ENCODE assay signal across 8 cellular contexts in the genomic region with DNA sequence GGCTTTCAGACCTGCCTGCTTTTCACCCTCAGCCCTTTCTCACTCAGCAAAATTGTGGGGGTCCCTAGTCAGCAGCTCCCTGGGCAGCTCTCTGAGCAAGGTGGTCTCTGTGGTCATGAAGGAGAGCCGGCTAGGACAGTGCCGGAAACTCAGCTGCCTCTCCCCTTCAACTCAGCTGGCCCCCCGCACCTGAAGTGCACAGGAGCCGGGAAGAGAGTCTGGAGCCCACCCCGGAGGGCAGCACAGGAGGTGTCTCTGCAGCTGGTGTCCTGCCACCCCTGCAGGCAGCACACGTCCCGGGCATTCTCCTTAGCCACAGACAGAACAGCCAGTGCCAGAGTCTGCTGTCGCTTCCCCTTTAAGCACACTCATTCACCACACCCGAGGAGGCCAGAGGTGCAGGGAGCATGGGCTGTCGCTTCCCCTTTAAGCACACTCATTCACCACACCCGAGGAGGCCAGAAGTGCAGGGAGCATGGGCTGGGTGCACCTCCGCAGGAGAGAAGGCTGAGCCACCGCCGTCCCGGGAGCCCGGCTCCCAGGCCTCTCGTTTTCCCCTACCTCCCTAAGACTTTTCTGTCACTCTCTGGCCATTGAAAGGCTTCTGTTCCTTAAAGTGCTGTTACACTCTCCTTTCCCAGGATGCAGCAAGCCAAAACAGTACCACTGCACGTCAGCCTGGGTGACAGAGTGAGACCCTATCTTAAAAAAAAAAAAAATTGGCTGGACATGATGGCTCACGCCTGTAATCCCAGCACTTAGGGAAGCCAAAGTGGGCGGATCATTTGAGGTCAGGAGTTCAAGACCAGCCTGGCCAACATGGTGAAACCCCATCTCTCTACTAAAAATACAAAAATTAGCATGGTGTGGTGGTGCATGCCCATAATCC. TPM values are rescaled to one million over a fixed set of nuclear protein-coding genes. Genes with fewer than 3 reads are reported as not detected.
DNase-seq lines count a peak whose midpoint lies in the region; ATAC-seq, FAIRE-seq and TF ChIP-seq lines count a peak whose summit lies in the region.

No MANE protein-coding gene starts in this region.

- H3F3A ChIP-seq in PC-3 (ENCODE audit: low read length, unreplicated experiment): no peaks in the 10 kb centered on the region

- H2BK12ac ChIP-seq in neuronal stem cell (ENCODE audit: low read length): no peak overlapping the region

- no peaks in the 10 kb centered on the region for H3K36me3 Mint-ChIP-seq in immature natural killer cell

- H3K79me2 ChIP-seq in PC-3 (ENCODE audit: low read length): no peaks in the 10 kb centered on the region
- no peaks in the 10 kb centered on the region for H3K79me2 ChIP-seq in endothelial cell of umbilical vein (ENCODE audit: control insufficient read depth, insufficient read depth, low read length)

- H3K27ac Mint-ChIP-seq in immature natural killer cell: no peak overlapping the region

- H3K9ac ChIP-seq in PC-3 (ENCODE audit: low read length) (no peak overlapping the region), endothelial cell of umbilical vein (replicated peaks; ENCODE audit: extremely low read depth, insufficient read depth, low read length) (no peak overlapping the region), neuronal stem cell (ENCODE audit: low read depth, low read length, poor library complexity) (no peak overlapping the region)

- dilution Hi-C loops in endothelial cell of umbilical vein (cut with MboI; ENCODE audit: extremely low pct_ligation_motif_present, low sequenced_read_pairs): no loop called here

- peaks cover 7 to 14% (median 10%) of the 10 kb centered on the region in 3 donors for H3K27me3 Mint-ChIP-seq in immature natural killer cell (ENCODE audit: low read depth in 3 of 3)

- H2AFZ ChIP-seq in PC-3 (ENCODE audit: low read length): 0 out of 2 replicates have a peak overlapping the region, but pooled peaks have one; percentile 40
- H2AFZ ChIP-seq in endothelial cell of umbilical vein (ENCODE audit: low read depth, low read length): no peak overlapping the region
- H2AFZ ChIP-seq in neuronal stem cell (ENCODE audit: low read length): no peak overlapping the region

- no peak overlapping the region for H2BK15ac ChIP-seq in neuronal stem cell (ENCODE audit: low read length)

- H2BK120ac ChIP-seq in neuronal stem cell (ENCODE audit: low read depth, low read length): no peak overlapping the region

- H4K91ac ChIP-seq in neuronal stem cell (ENCODE audit: low read depth, low read length, poor library complexity): no peak overlapping the region

- peak overlapping the region in 2 of 5 donors; percentile 38 for H3K4me3 Mint-ChIP-seq in immature natural killer cell

- H3K4me3 ChIP-seq in PC-3 (ENCODE audit: low read length) (no peak overlapping the region; the same call in 1 of the 2 replicates), endothelial cell of umbilical vein (replicated peaks in 1 of 3; ENCODE audit: insufficient read depth in 1 of 3, low read depth in 1 of 3, low read length in 3 of 3) (no peak overlapping the region), neuronal stem cell (ENCODE audit: low read length in 2 of 2) (no peak overlapping the region)

- DNase-seq in GM20000 (ENCODE audit: low spot score): peak; percentile 66
- DNase-seq in PC-3: peak; percentile 84
- DNase-seq in endothelial cell of umbilical vein (ENCODE audit: low read depth, low spot score): no peak
- DNase-seq in neuronal stem cell (ENCODE audit: low spot score): no peak
- DNase-seq in activated CD4-positive, alpha-beta T cell treated with anti-CD3 and anti-CD28 coated beads, Interleukin-2, amount 50 U/mL, for 1 hour: no peak
- DNase-seq in immature natural killer cell: no peak

- H3K9me1 ChIP-seq in endothelial cell of umbilical vein (replicated peaks; ENCODE audit: control insufficient read depth, extremely low read depth, insufficient read depth, low read length): no peaks in the 10 kb centered on the region

- peak overlapping the region; percentile 89 for H3K23ac ChIP-seq in neuronal stem cell (ENCODE audit: low read depth, low read length, poor library complexity)

- H3K9me2 ChIP-seq in PC-3 (replicated peaks; ENCODE audit: low read length): no peaks in the 10 kb centered on the region

- H3K4me2 ChIP-seq in PC-3 (ENCODE audit: low read length): peak overlapping the region; percentile 60
- no peak overlapping the region for H3K4me2 ChIP-seq in endothelial cell of umbilical vein (ENCODE audit: insufficient read depth, low read length)
- H3K4me2 ChIP-seq in neuronal stem cell (ENCODE audit: insufficient read depth, low read length, poor library complexity, severe bottlenecking): no peak overlapping the region

- TF ChIP-seq POLR2A in endothelial cell of umbilical vein (IDR thresholded peaks at IDR 0.05; ENCODE audit: low read depth, low read length): no peak

- H2AK5ac ChIP-seq in neuronal stem cell (ENCODE audit: low read depth, low read length): peak overlapping the region; percentile 54

- H3K9me3 ChIP-seq in PC-3 (ENCODE audit: low read length): no peaks in the 10 kb centered on the region
- H3K9me3 ChIP-seq in endothelial cell of umbilical vein (replicated peaks; ENCODE audit: control insufficient read depth, insufficient read depth, low read length): no peaks in the 10 kb centered on the region
- no peaks in the 10 kb centered on the region for H3K9me3 ChIP-seq in neuronal stem cell (replicated peaks in 1 of 2; ENCODE audit: control insufficient read depth in 2 of 2, insufficient read depth in 1 of 2, low read depth in 1 of 2, low read length in 2 of 2)

- H3K4me1 ChIP-seq in PC-3 (ENCODE audit: insufficient read depth, low read length) (peaks cover 26% of the 10 kb centered on the region), endothelial cell of umbilical vein (ENCODE audit: control insufficient read depth, extremely low read depth, insufficient read depth, low read length) (no peaks in the 10 kb centered on the region), neuronal stem cell (ENCODE audit: control insufficient read depth in 2 of 2, insufficient read depth in 1 of 2, low read depth in 1 of 2, low read length in 2 of 2) (peaks cover 0 to 4% of the 10 kb centered on the region in 2 donors)

- no peak overlapping the region for H3K18ac ChIP-seq in neuronal stem cell (ENCODE audit: low read length)

- POLR2A ChIA-PET in PC-3 (lab: Charles Lee; ENCODE audit: unreplicated experiment) (interaction anchor here (0.5 kb wide), 1 partner anchor 36 kb away, joined by 3 read pairs; no protein-coding TSS in a partner anchor), endothelial cell of umbilical vein (lab: Charles Lee) (no interaction called here)

- H3K9me3 Mint-ChIP-seq in immature natural killer cell: no peaks in the 10 kb centered on the region

- no peak overlapping the region for H3K14ac ChIP-seq in neuronal stem cell (ENCODE audit: low read length)

- no peak overlapping the region for H3K4ac ChIP-seq in neuronal stem cell (ENCODE audit: low read length)

- no CpG with 5 or more reads among the region's 20 CpGs for WGBS in neuronal stem cell (ENCODE audit: extremely low coverage in 2 of 2, insufficient read length in 2 of 2, insufficient replicate concordance in 1 of 2), 2 donors

- H3K79me1 ChIP-seq in neuronal stem cell (ENCODE audit: low read depth, low read length): no peaks in the 10 kb centered on the region

- TF ChIP-seq CTCF in GM20000 (IDR thresholded peaks at IDR 0.05; ENCODE audit: extremely low read depth, missing control alignments) (no peak), PC-3 (conservative IDR thresholded peaks at IDR 0.05; ENCODE audit: low read depth, low read length) (no peak), endothelial cell of umbilical vein (IDR thresholded peaks at IDR 0.05; ENCODE audit: extremely low read depth in 1 of 2, insufficient read depth in 1 of 2, low read depth in 1 of 2, low read length in 2 of 2) (no peak)

- FAIRE-seq in endothelial cell of umbilical vein (lab: Jason Lieb, UNC): peak; percentile 75

- H3K27ac ChIP-seq in PC-3 (ENCODE audit: low read length) (peak overlapping the region; percentile 13; the same call in 1 of the 2 replicates), endothelial cell of umbilical vein (ENCODE audit: insufficient read depth, low read depth, low read length) (no peak overlapping the region), neuronal stem cell (replicated peaks; ENCODE audit: low read length) (no peak overlapping the region)

- no TSS peak for BruUV-seq in PC-3 (replicated peaks; lab: Mats Ljungman, UMichigan)
- BruUV-seq in endothelial cell of umbilical vein (replicated peaks; lab: Mats Ljungman, UMichigan): no TSS peak

- H4K8ac ChIP-seq in neuronal stem cell (ENCODE audit: low read depth, low read length): peak overlapping the region; percentile 3

- ATAC-seq in PC-3 (peak; percentile 78), HG03095 (IDR thresholded peaks at IDR 0.05; ENCODE audit: unreplicated experiment) (no peak), GM18511 (IDR thresholded peaks at IDR 0.05; ENCODE audit: unreplicated experiment) (no peak)

- no peaks in the 10 kb centered on the region for H3K27me3 ChIP-seq in PC-3 (ENCODE audit: low read length)
- no peaks in the 10 kb centered on the region for H3K27me3 ChIP-seq in endothelial cell of umbilical vein (ENCODE audit: control insufficient read depth in 2 of 2, insufficient read depth in 2 of 2, low read length in 2 of 2)
- peaks cover 2 to 44% (median 18%) of the 10 kb centered on the region in 3 experiments for H3K27me3 ChIP-seq in neuronal stem cell (ENCODE audit: control insufficient read depth in 3 of 3, insufficient read depth in 3 of 3, low read depth in 1 of 3, low read length in 3 of 3)

- H4K20me1 ChIP-seq in PC-3 (ENCODE audit: low read length) (no peaks in the 10 kb centered on the region), endothelial cell of umbilical vein (replicated peaks; ENCODE audit: control insufficient read depth, extremely low read depth, insufficient read depth, low read length) (no peaks in the 10 kb centered on the region)

- H3K4me1 Mint-ChIP-seq in immature natural killer cell: peaks cover 6 to 9% of the 10 kb centered on the region in 2 donors

- H2BK5ac ChIP-seq in neuronal stem cell (ENCODE audit: low read length): no peak overlapping the region

- CTCF ChIA-PET in PC-3 (lab: Charles Lee) (no interaction called here), endothelial cell of umbilical vein (lab: Charles Lee) (no interaction called here)

- H3K36me3 ChIP-seq in PC-3 (ENCODE audit: low read depth, low read length) (no peaks in the 10 kb centered on the region), endothelial cell of umbilical vein (ENCODE audit: control insufficient read depth in 2 of 2, extremely low read depth in 1 of 2, insufficient read depth in 2 of 2, low read length in 2 of 2) (no peaks in the 10 kb centered on the region), neuronal stem cell (replicated peaks in 1 of 2; ENCODE audit: control insufficient read depth in 2 of 2, insufficient read depth in 2 of 2, low read length in 2 of 2) (peaks cover 0 to 11% of the 10 kb centered on the region in 2 donors)

- intact Hi-C loops in PC-3 (cut with micrococcal nuclease) (no loop called here), endothelial cell of umbilical vein (cut with micrococcal nuclease) (no loop called here)

RNA-seq across cellular contexts. Expression of a gene that starts 16.9 kb away (rescaled TPM):
- total RNA-seq in PC-3 (2014; rRNA removed): 2.7 and 5.8 TPM in 2 replicates
- total RNA-seq in endothelial cell of umbilical vein: not detected in 2 replicates
- 0.08 TPM in 1 of 2 replicates, not detected in the other for polyA plus RNA-seq in endothelial cell of umbilical vein
- polyA plus RNA-seq in endothelial cell of umbilical vein (2011; cell fraction: cytosol; rRNA removed): 0.13 TPM in 1 of 2 replicates, not detected in the other
- 0.07 TPM in 1 of 2 replicates, not detected in the other for polyA plus RNA-seq in endothelial cell of umbilical vein (2011; cell fraction: nucleus; rRNA removed)
- polyA plus RNA-seq in endothelial cell of umbilical vein (2012): not detected in 2 replicates
- polyA minus RNA-seq in endothelial cell of umbilical vein: not detected in 2 replicates
- polyA minus RNA-seq in endothelial cell of umbilical vein (2011; cell fraction: cytosol; rRNA and poly(A)+ RNA removed): 73.0 TPM
- 0.67 and 0.72 TPM in 2 replicates for polyA minus RNA-seq in endothelial cell of umbilical vein (2011; cell fraction: nucleus; rRNA and poly(A)+ RNA removed)
- 0.21 TPM for polyA plus RNA-seq in neuronal stem cell (2013, experiment 1 of 2)
- polyA plus RNA-seq in neuronal stem cell (2013, experiment 2 of 2): 0.32 TPM
- polyA plus RNA-seq in immature natural killer cell: under 1 TPM in 1 of 3 donors, not detected in 2; 0.14 TPM

RNA-seq across cellular contexts. Expression of a gene that starts 52.3 kb away (rescaled TPM):
- total RNA-seq in PC-3 (2014; rRNA removed) (262 and 340 TPM in 2 replicates), endothelial cell of umbilical vein (87.9 and 88.6 TPM in 2 replicates)
- polyA plus RNA-seq in endothelial cell of umbilical vein (50.7 and 55.3 TPM in 2 replicates), immature natural killer cell (10 to 100 TPM; 48.2 to 69.8 (median 53.5) TPM)
- 46.6 and 47.6 TPM in 2 replicates for polyA plus RNA-seq in endothelial cell of umbilical vein (2011; cell fraction: cytosol; rRNA removed)
- 70.2 and 76.7 TPM in 2 replicates for polyA plus RNA-seq in endothelial cell of umbilical vein (2011; cell fraction: nucleus; rRNA removed)
- 51.8 and 64.1 TPM in 2 replicates for polyA plus RNA-seq in endothelial cell of umbilical vein (2012)
- polyA minus RNA-seq in endothelial cell of umbilical vein: 44.7 and 56.9 TPM in 2 replicates
- polyA minus RNA-seq in endothelial cell of umbilical vein (2011; cell fraction: cytosol; rRNA and poly(A)+ RNA removed): 112 TPM
- polyA minus RNA-seq in endothelial cell of umbilical vein (2011; cell fraction: nucleus; rRNA and poly(A)+ RNA removed): 16.9 and 22.7 TPM in 2 replicates
- 33.5 TPM for polyA plus RNA-seq in neuronal stem cell (2013, experiment 1 of 2)
- polyA plus RNA-seq in neuronal stem cell (2013, experiment 2 of 2): 32.6 TPM

RNA-seq across cellular contexts. Expression of a gene that starts 53.6 kb away (rescaled TPM):
- total RNA-seq in PC-3 (2014; rRNA removed): 29.8 and 32.1 TPM in 2 replicates
- 28.6 and 30.1 TPM in 2 replicates for total RNA-seq in endothelial cell of umbilical vein
- 27.0 and 39.9 TPM in 2 replicates for polyA plus RNA-seq in endothelial cell of umbilical vein
- 4.6 and 7.5 TPM in 2 replicates for polyA plus RNA-seq in endothelial cell of umbilical vein (2011; cell fraction: cytosol; rRNA removed)
- polyA plus RNA-seq in endothelial cell of umbilical vein (2011; cell fraction: nucleus; rRNA removed): 234 and 278 TPM in 2 replicates
- 13.4 and 19.9 TPM in 2 replicates for polyA plus RNA-seq in endothelial cell of umbilical vein (2012)
- polyA minus RNA-seq in endothelial cell of umbilical vein: 5.7 and 14.3 TPM in 2 replicates
- 7.4 TPM for polyA minus RNA-seq in endothelial cell of umbilical vein (2011; cell fraction: cytosol; rRNA and poly(A)+ RNA removed)
- polyA minus RNA-seq in endothelial cell of umbilical vein (2011; cell fraction: nucleus; rRNA and poly(A)+ RNA removed): 21.7 and 35.5 TPM in 2 replicates
- polyA plus RNA-seq in neuronal stem cell (2013, experiment 1 of 2): 22.0 TPM
- polyA plus RNA-seq in neuronal stem cell (2013, experiment 2 of 2): 20.9 TPM
- polyA plus RNA-seq in immature natural killer cell: 1 to 10 TPM in 2 of 3 donors, not detected in 1; 1.8 to 2.2 TPM

RNA-seq across cellular contexts. Expression of a gene that starts 59.5 kb away (rescaled TPM):
- total RNA-seq in PC-3 (2014; rRNA removed) (14.0 and 18.3 TPM in 2 replicates), endothelial cell of umbilical vein (0.48 and 0.88 TPM in 2 replicates)
- polyA plus RNA-seq in endothelial cell of umbilical vein (0.29 and 0.35 TPM in 2 replicates), immature natural killer cell (1 to 10 TPM in 1 of 3 donors, under 1 TPM in 2; 0.14 to 2.2 (median 0.68) TPM)
- polyA plus RNA-seq in endothelial cell of umbilical vein (2011; cell fraction: cytosol; rRNA removed): 0.13 and 0.14 TPM in 2 replicates
- polyA plus RNA-seq in endothelial cell of umbilical vein (2011; cell fraction: nucleus; rRNA removed): 1.0 and 1.3 TPM in 2 replicates
- 0.72 and 1.6 TPM in 2 replicates for polyA plus RNA-seq in endothelial cell of umbilical vein (2012)
- polyA minus RNA-seq in endothelial cell of umbilical vein: 0.27 TPM in 1 of 2 replicates, not detected in the other
- polyA minus RNA-seq in endothelial cell of umbilical vein (2011; cell fraction: cytosol; rRNA and poly(A)+ RNA removed): 0.51 TPM
- 0.48 TPM in 1 of 2 replicates, not detected in the other for polyA minus RNA-seq in endothelial cell of umbilical vein (2011; cell fraction: nucleus; rRNA and poly(A)+ RNA removed)
- 0.07 TPM for polyA plus RNA-seq in neuronal stem cell (2013, experiment 1 of 2)
- polyA plus RNA-seq in neuronal stem cell (2013, experiment 2 of 2): 0.03 TPM

Comparison
In these comparisons a context has a peak if more than half of its experiments do, and no peak if none do; other contexts are left out.
1. DNase-seq: peak in GM20000 (single experiment) and PC-3 (single experiment); none in endothelial cell of umbilical vein (single experiment), neuronal stem cell (single experiment), activated CD4-positive, alpha-beta T cell treated with anti-CD3 and anti-CD28 coated beads, Interleukin-2, amount 50 U/mL, for 1 hour (single experiment) and immature natural killer cell (0 of 3).